ENCODE assay signal across 8 cellular contexts in the genomic region with DNA sequence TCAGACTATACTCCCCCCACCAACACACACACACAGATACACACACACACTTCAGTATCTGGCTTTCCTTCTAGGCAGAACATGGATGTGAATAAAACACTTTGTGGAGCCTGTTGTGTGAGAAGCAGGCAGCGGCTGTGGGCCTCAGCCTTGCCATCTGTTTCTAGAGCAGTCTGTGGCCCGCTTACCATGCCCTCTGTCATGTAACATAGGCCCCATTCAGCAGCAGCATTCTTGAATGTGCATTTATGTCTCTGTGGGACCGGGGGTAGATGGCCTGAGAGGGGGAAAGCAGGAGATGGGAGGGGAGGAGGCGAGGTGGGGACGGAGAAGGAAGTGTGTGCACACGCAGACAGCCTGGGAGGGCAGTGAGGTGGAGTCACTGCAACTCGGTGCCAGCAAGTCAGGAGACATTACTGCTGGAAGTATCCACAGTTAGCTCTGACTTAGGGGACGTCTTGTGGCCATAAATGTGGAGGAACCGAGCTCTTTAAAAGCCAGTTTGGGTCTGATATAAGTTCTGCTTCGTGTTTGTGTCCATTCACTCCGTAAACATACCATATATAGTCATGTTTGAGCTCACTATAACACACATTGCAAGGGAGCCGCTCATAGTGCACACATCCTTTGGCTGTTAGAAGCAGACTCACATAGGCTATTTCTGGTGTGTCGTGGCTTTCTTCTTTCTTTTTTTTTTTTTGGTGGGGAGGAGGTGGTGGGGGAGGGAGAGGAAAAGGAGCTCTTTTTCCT. TPM values are rescaled to one million over a fixed set of nuclear protein-coding genes. Genes with fewer than 3 reads are reported as not detected.
DNase-seq lines count a peak whose midpoint lies in the region; ATAC-seq and TF ChIP-seq lines count a peak whose summit lies in the region.

No MANE protein-coding gene starts in this region.

- peaks cover 27 to 42% of the 10 kb centered on the region in 2 experiments for H3K4me1 ChIP-seq in trophoblast cell (ENCODE audit: control insufficient read depth in 1 of 2, insufficient read depth in 2 of 2, low read length in 2 of 2)

- intact Hi-C loops in CD14-positive monocyte (cut with micrococcal nuclease): loop anchor here in 1 of 2 donors (5.0 kb wide), 1 partner anchor 39 kb away; a partner anchor contains a TSS

- CTCF ChIA-PET in activated CD4-positive, alpha-beta memory T cell treated with anti-CD3 and anti-CD28 coated beads, Interleukin-2, amount 10 ng/mL, durations not matched to agents 7 days and 5 days (lab: Charles Lee): interaction anchor here (0.8 to 1.1 kb wide), 2 partner anchors 10 to 47 kb away, joined by 3 to 4 read pairs; no protein-coding TSS in a partner anchor

- H3K4me2 ChIP-seq in trophoblast cell (ENCODE audit: low read length): peak overlapping the region; percentile 67

- H3K36me3 Mint-ChIP-seq in CD14-positive monocyte: peaks cover 10 to 14% of the 10 kb centered on the region in 2 donors
- H3K36me3 Mint-ChIP-seq in activated CD4-positive, alpha-beta memory T cell treated with anti-CD3 and anti-CD28 coated beads, Interleukin-2, amount 10 ng/mL, durations not matched to agents 7 days and 5 days (ENCODE audit: low read depth): peaks cover 6% of the 10 kb centered on the region

- H4K12ac ChIP-seq in trophoblast cell (ENCODE audit: low read depth, low read length): peak overlapping the region; percentile 25

- H3K18ac ChIP-seq in trophoblast cell (ENCODE audit: low read length): peak overlapping the region; percentile 79

- H3K14ac ChIP-seq in trophoblast cell (ENCODE audit: low read length): peak overlapping the region; percentile 74

- H3K27me3 Mint-ChIP-seq in CD14-positive monocyte (ENCODE audit: low read depth in 3 of 3): peaks cover 0 to 2% (median 0%) of the 10 kb centered on the region in 3 donors
- H3K27me3 Mint-ChIP-seq in activated CD4-positive, alpha-beta memory T cell treated with anti-CD3 and anti-CD28 coated beads, Interleukin-2, amount 10 ng/mL, durations not matched to agents 7 days and 5 days: no peaks in the 10 kb centered on the region

- no CpG with 5 or more reads among the region's 13 CpGs for WGBS in trophoblast cell (ENCODE audit: extremely low coverage, insufficient coverage, insufficient read length)

- H3K9me3 Mint-ChIP-seq in CD14-positive monocyte: no peaks in the 10 kb centered on the region
- H3K9me3 Mint-ChIP-seq in activated CD4-positive, alpha-beta memory T cell treated with anti-CD3 and anti-CD28 coated beads, Interleukin-2, amount 10 ng/mL, durations not matched to agents 7 days and 5 days: no peaks in the 10 kb centered on the region

- peak; percentile 52 for DNase-seq in CD14-positive monocyte (ENCODE audit: low spot score)
- DNase-seq in activated CD4-positive, alpha-beta memory T cell treated with anti-CD3 and anti-CD28 coated beads, Interleukin-2, amount 10 ng/mL, durations not matched to agents 7 days and 5 days: no peak
- DNase-seq in germinal center (ENCODE audit: low spot score): peak; percentile 45
- DNase-seq in trophoblast cell: peak in 1 of 2 donors; percentile 36
- no peak for DNase-seq in COLO829 (ENCODE audit: low spot score)
- DNase-seq in NCI-H2171 (lab: John Stamatoyannopoulos, UW): no peak

- H3K23ac ChIP-seq in trophoblast cell (ENCODE audit: low read length): no peak overlapping the region

- POLR2A ChIA-PET in activated CD4-positive, alpha-beta memory T cell treated with anti-CD3 and anti-CD28 coated beads, Interleukin-2, amount 10 ng/mL, durations not matched to agents 7 days and 5 days (lab: Charles Lee): interaction anchor here (0.8 to 1.6 kb wide), 4 partner anchors 9 to 37 kb away, joined by 3 to 5 read pairs (median 4); no protein-coding TSS in a partner anchor

- H3K4me3 Mint-ChIP-seq in CD14-positive monocyte: peak overlapping the region; percentile 66 to 67
- no peak overlapping the region for H3K4me3 Mint-ChIP-seq in activated CD4-positive, alpha-beta memory T cell treated with anti-CD3 and anti-CD28 coated beads, Interleukin-2, amount 10 ng/mL, durations not matched to agents 7 days and 5 days

- peak overlapping the region; percentile 67 for H3K9ac ChIP-seq in trophoblast cell (ENCODE audit: low read length)

- H3K27me3 ChIP-seq in trophoblast cell (ENCODE audit: insufficient read depth, low read length): no peaks in the 10 kb centered on the region

- H3K79me2 ChIP-seq in trophoblast cell (ENCODE audit: control insufficient read depth, insufficient read depth, low read length, poor library complexity): peaks cover 33% of the 10 kb centered on the region

- H2AK5ac ChIP-seq in trophoblast cell (ENCODE audit: low read length): peak overlapping the region; percentile 36

- no peak for TF ChIP-seq CTCF in CD14-positive monocyte (IDR thresholded peaks at IDR 0.05)

- no peak for TF ChIP-seq EP300 in Ishikawa (IDR thresholded peaks at IDR 0.05; ENCODE audit: borderline replicate concordance)

- H3K36me3 ChIP-seq in trophoblast cell (ENCODE audit: control insufficient read depth in 1 of 2, insufficient read depth in 2 of 2, low read length in 2 of 2): peaks cover 3 to 5% of the 10 kb centered on the region in 2 experiments

- H3K9me3 ChIP-seq in trophoblast cell (ENCODE audit: insufficient read depth, low read depth, low read length): no peaks in the 10 kb centered on the region

- peak overlapping the region; percentile 75 for H2AFZ ChIP-seq in trophoblast cell (ENCODE audit: insufficient read depth, low read length, poor library complexity)

- peak overlapping the region; percentile 97 for H3K27ac ChIP-seq in trophoblast cell (ENCODE audit: low read depth, low read length)

- H2BK12ac ChIP-seq in trophoblast cell (ENCODE audit: low read length): peak overlapping the region; percentile 58

- peak; percentile 53 for ATAC-seq in GM19467 (IDR thresholded peaks at IDR 0.05; ENCODE audit: unreplicated experiment)

- H3K79me1 ChIP-seq in trophoblast cell (ENCODE audit: low read length): peaks cover 34% of the 10 kb centered on the region

- H2BK5ac ChIP-seq in trophoblast cell (ENCODE audit: low read depth, low read length, poor library complexity): peak overlapping the region; percentile 85

- peak; percentile 4; the same call in 1 of the 2 replicates for TF ChIP-seq RAD21 in Ishikawa (IDR thresholded peaks at IDR 0.05; ENCODE audit: low read depth)

- peak overlapping the region; percentile 84 to 97 (median 95) for H3K27ac Mint-ChIP-seq in CD14-positive monocyte
- peak overlapping the region; percentile 29 for H3K27ac Mint-ChIP-seq in activated CD4-positive, alpha-beta memory T cell treated with anti-CD3 and anti-CD28 coated beads, Interleukin-2, amount 10 ng/mL, durations not matched to agents 7 days and 5 days

- H4K91ac ChIP-seq in trophoblast cell (ENCODE audit: low read depth, low read length): peak overlapping the region; percentile 91

- peaks cover 76% of the 10 kb centered on the region for H3K4me1 Mint-ChIP-seq in CD14-positive monocyte
- H3K4me1 Mint-ChIP-seq in activated CD4-positive, alpha-beta memory T cell treated with anti-CD3 and anti-CD28 coated beads, Interleukin-2, amount 10 ng/mL, durations not matched to agents 7 days and 5 days: peaks cover 46% of the 10 kb centered on the region

- peak overlapping the region; percentile 63 for H4K8ac ChIP-seq in trophoblast cell (ENCODE audit: low read depth, low read length)

- H3K4me3 ChIP-seq in trophoblast cell (ENCODE audit: low read depth, low read length): peak overlapping the region; percentile 11

- peak overlapping the region; percentile 66 for H3K4ac ChIP-seq in trophoblast cell (ENCODE audit: low read depth, low read length)

- H2BK120ac ChIP-seq in trophoblast cell (ENCODE audit: insufficient read depth, low read length, poor library complexity): peak overlapping the region; percentile 81

TF ChIP-seq in Ishikawa, 13 proteins besides CTCF, POLR2A, EP300 and RAD21 (continues in another document):
- TF ChIP-seq, protein P1, sequence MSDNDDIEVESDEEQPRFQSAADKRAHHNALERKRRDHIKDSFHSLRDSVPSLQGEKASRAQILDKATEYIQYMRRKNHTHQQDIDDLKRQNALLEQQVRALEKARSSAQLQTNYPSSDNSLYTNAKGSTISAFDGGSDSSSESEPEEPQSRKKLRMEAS (IDR thresholded peaks at IDR 0.05): peak; percentile 45
- TF ChIP-seq EGR1 (IDR thresholded peaks at IDR 0.05) (no peak), FOXM1 (IDR thresholded peaks at IDR 0.05; ENCODE audit: borderline replicate concordance, low read depth) (no peak)
- TF ChIP-seq, protein P2, sequence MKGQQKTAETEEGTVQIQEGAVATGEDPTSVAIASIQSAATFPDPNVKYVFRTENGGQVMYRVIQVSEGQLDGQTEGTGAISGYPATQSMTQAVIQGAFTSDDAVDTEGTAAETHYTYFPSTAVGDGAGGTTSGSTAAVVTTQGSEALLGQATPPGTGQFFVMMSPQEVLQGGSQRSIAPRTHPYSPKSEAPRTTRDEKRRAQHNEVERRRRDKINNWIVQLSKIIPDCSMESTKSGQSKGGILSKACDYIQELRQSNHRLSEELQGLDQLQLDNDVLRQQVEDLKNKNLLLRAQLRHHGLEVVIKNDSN (IDR thresholded peaks at IDR 0.05): no peak
- TF ChIP-seq, protein P3, sequence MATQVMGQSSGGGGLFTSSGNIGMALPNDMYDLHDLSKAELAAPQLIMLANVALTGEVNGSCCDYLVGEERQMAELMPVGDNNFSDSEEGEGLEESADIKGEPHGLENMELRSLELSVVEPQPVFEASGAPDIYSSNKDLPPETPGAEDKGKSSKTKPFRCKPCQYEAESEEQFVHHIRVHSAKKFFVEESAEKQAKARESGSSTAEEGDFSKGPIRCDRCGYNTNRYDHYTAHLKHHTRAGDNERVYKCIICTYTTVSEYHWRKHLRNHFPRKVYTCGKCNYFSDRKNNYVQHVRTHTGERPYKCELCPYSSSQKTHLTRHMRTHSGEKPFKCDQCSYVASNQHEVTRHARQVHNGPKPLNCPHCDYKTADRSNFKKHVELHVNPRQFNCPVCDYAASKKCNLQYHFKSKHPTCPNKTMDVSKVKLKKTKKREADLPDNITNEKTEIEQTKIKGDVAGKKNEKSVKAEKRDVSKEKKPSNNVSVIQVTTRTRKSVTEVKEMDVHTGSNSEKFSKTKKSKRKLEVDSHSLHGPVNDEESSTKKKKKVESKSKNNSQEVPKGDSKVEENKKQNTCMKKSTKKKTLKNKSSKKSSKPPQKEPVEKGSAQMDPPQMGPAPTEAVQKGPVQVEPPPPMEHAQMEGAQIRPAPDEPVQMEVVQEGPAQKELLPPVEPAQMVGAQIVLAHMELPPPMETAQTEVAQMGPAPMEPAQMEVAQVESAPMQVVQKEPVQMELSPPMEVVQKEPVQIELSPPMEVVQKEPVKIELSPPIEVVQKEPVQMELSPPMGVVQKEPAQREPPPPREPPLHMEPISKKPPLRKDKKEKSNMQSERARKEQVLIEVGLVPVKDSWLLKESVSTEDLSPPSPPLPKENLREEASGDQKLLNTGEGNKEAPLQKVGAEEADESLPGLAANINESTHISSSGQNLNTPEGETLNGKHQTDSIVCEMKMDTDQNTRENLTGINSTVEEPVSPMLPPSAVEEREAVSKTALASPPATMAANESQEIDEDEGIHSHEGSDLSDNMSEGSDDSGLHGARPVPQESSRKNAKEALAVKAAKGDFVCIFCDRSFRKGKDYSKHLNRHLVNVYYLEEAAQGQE (IDR thresholded peaks at IDR 0.05; ENCODE audit: low read depth): no peak

RNA-seq across cellular contexts. Expression of a gene that starts 38.5 kb away (rescaled TPM):
- 1 to 10 TPM; 2.1 to 5.6 TPM for polyA plus RNA-seq in CD14-positive monocyte
- total RNA-seq in activated CD4-positive, alpha-beta memory T cell treated with anti-CD3 and anti-CD28 coated beads, Interleukin-2, amount 10 ng/mL, durations not matched to agents 7 days and 5 days: 10 to 100 TPM; 26.5 to 27.9 TPM
- polyA plus RNA-seq in trophoblast cell (2013): 45.6 and 46.8 TPM in 2 replicates

Comparison
In these comparisons a context has a peak if more than half of its experiments do, and no peak if none do; other contexts are left out.
1. DNase-seq: peak in CD14-positive monocyte (single experiment) and germinal center (single experiment); none in activated CD4-positive, alpha-beta memory T cell treated with anti-CD3 and anti-CD28 coated beads, Interleukin-2, amount 10 ng/mL, durations not matched to agents 7 days and 5 days (single experiment), COLO829 (single experiment) and NCI-H2171 (single experiment).